In genomic region chr19:1539749-1540148, GRCh38 we compare ENCODE assay signal across 2 cellular contexts. TPM values are rescaled to one million over a fixed set of nuclear protein-coding genes. Genes with fewer than 3 reads are reported as not detected.
"Had no signal": no experiment of that assay in that cellular context is flagged by ENCODE, and none has a peak within 500 bp of the region (broad histone marks: within the 10 kb centered on the region; RNA-seq: fewer than 3 reads in every experiment).

No MANE protein-coding gene starts in this region.

RNA-seq across cellular contexts. Expression of gene PLK5, which starts 15.9 kb away (rescaled TPM):
- total RNA-seq: G401 had no signal
- polyA plus RNA-seq: GM12878 had no signal
